Comparison of ENCODE assay signal across 1 cellular context in the genomic region with DNA sequence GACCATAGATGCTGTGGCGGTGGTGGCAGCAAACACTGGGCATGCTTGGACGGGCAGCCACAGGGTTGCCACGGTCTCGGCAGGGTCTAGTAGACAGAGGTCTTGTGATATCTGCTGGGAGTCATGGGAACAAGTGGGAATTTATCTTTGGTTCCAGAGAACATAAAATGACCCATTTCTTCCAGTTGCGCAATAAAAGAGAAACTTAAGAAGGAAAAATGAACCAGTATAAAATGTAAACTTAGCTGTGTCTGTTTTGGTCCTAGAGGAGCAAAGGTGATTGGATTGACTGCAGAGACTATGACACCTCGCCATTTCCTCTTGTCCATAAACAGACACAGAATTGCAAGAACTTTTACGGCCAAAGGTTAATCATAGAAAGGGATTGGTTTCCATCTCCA.
TF ChIP-seq lines count a peak whose summit lies in the region.

No MANE protein-coding gene starts in this region.

TF ChIP-seq in HEK293T, 16 proteins besides CTCF, POLR2A, EP300 and RAD21:
- TF ChIP-seq NFRKB (IDR thresholded peaks at IDR 0.05): no peak
- no peak for TF ChIP-seq FOXK2 (IDR thresholded peaks at IDR 0.05)
- TF ChIP-seq FOXA1 (IDR thresholded peaks at IDR 0.05): no peak
